In the genomic region with DNA sequence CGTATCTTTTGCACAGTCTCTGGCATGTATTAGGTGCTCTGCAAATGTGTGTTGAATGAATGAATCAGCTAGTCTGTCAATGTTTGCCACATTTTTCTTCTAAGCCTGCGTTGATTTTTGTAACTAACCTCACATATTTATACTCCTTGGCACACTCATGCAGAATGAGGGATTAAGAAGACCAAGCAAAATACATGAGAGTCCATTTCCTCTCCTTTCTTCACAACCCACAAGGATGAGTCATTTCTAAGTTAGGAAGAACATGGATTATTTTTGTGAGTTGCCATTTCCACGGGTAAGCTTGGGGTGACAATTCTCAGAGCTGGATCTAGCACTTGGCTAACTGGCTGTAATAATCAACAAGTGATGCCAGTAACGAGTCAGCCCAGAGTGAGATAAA, we compare ENCODE assay signal across 16 cellular contexts.
DNase-seq lines count a peak whose midpoint lies in the region; ATAC-seq and TF ChIP-seq lines count a peak whose summit lies in the region.
"Had no signal": no experiment of that assay in that cellular context is flagged by ENCODE, and none has a peak within 500 bp of the region (broad histone marks: within the 10 kb centered on the region; RNA-seq: fewer than 3 reads in every experiment).

No MANE protein-coding gene starts in this region.

- H3K36me3 ChIP-seq in breast epithelium = no peaks in the 10 kb centered on the region
- no peaks in the 10 kb centered on the region for H3K36me3 ChIP-seq in adipocyte (ENCODE audit: control insufficient read depth, insufficient read depth, low read length, severe bottlenecking)
- H3K36me3 ChIP-seq in upper lobe of left lung = no peaks in the 10 kb centered on the region
- H3K36me3 ChIP-seq: transverse colon had no signal

- H3K27me3 ChIP-seq in breast epithelium (no peaks in the 10 kb centered on the region), adipocyte (replicated peaks; ENCODE audit: control insufficient read depth, insufficient read depth, low read length) (no peaks in the 10 kb centered on the region), upper lobe of left lung (no peaks in the 10 kb centered on the region)
- H3K27me3 ChIP-seq: transverse colon had no signal

- H3K4me3 ChIP-seq in breast epithelium (no peak overlapping the region), adipocyte (ENCODE audit: low read length) (no peak overlapping the region), fibroblast of villous mesenchyme (ENCODE audit: low read depth, low read length) (no peak overlapping the region), upper lobe of left lung (no peak overlapping the region)
- H3K4me3 ChIP-seq: transverse colon had no signal

- no peaks in the 10 kb centered on the region for H3K9me3 ChIP-seq in breast epithelium
- no peaks in the 10 kb centered on the region for H3K9me3 ChIP-seq in adipocyte (ENCODE audit: control insufficient read depth, low read length)
- H3K9me3 ChIP-seq in upper lobe of left lung = no peaks in the 10 kb centered on the region
- H3K9me3 ChIP-seq: transverse colon had no signal

- TF ChIP-seq POLR2A in breast epithelium (IDR thresholded peaks at IDR 0.05) = no peak
- no peak for TF ChIP-seq POLR2A in upper lobe of left lung (IDR thresholded peaks at IDR 0.05)

- peak; percentile 63 for DNase-seq in MCF 10A (ENCODE audit: unreplicated experiment)
- DNase-seq in breast epithelium (ENCODE audit: low spot score in 2 of 2) = no peak
- peak; percentile 36 for DNase-seq in adipocyte (ENCODE audit: low read depth)
- DNase-seq in fibroblast of villous mesenchyme (ENCODE audit: low read depth) = peak; percentile 69
- no peak for DNase-seq in activated CD4-positive, alpha-beta memory T cell treated with anti-CD3 and anti-CD28 coated beads for 36 hours
- no peak for DNase-seq in GM13976 (ENCODE audit: low spot score)
- DNase-seq in upper lobe of left lung = no peak
- DNase-seq in anterior cingulate cortex (lab: John Stamatoyannopoulos, UW) = no peak
- DNase-seq: activated CD8-positive, alpha-beta memory T cell treated with anti-CD3 and anti-CD28 coated beads for 24 hours; COR-L47; effector CD8-positive, alpha-beta T cell; NCI-H2227 treated with DMSO at 0.1 percent for 48 hours; stimulated activated CD4-positive, alpha-beta T cell treated with anti-CD3 and anti-CD28 coated beads, Interleukin-2, amount 100 ng/mL, for 24 hours; stimulated activated CD8-positive, alpha-beta memory T cell treated with anti-CD3 and anti-CD28 coated beads, Interleukin-4, amount 100 ng/mL, for 48 hours; transverse colon had no signal

- no peaks in the 10 kb centered on the region for H3K4me1 Mint-ChIP-seq in MCF 10A (ENCODE audit: insufficient read depth, unreplicated experiment)
- no peaks in the 10 kb centered on the region for H3K4me1 Mint-ChIP-seq in activated CD4-positive, alpha-beta memory T cell treated with anti-CD3 and anti-CD28 coated beads for 36 hours (ENCODE audit: low read depth)

- no peaks in the 10 kb centered on the region for H3K4me1 ChIP-seq in breast epithelium
- H3K4me1 ChIP-seq in adipocyte (ENCODE audit: control insufficient read depth, insufficient read depth, low read length) = no peaks in the 10 kb centered on the region
- no peaks in the 10 kb centered on the region for H3K4me1 ChIP-seq in upper lobe of left lung
- H3K4me1 ChIP-seq: transverse colon had no signal

- H3K36me3 Mint-ChIP-seq in MCF 10A (ENCODE audit: insufficient read depth, unreplicated experiment) = peaks cover 4% of the 10 kb centered on the region
- no peaks in the 10 kb centered on the region for H3K36me3 Mint-ChIP-seq in activated CD4-positive, alpha-beta memory T cell treated with anti-CD3 and anti-CD28 coated beads for 36 hours
- H3K36me3 Mint-ChIP-seq: brain had no signal

- H3K27me3 Mint-ChIP-seq in MCF 10A (ENCODE audit: insufficient read depth, unreplicated experiment) = no peaks in the 10 kb centered on the region
- H3K27me3 Mint-ChIP-seq in activated CD4-positive, alpha-beta memory T cell treated with anti-CD3 and anti-CD28 coated beads for 36 hours = no peaks in the 10 kb centered on the region
- H3K27me3 Mint-ChIP-seq: brain had no signal

- no peak overlapping the region for H3K4me3 Mint-ChIP-seq in MCF 10A (ENCODE audit: unreplicated experiment)
- H3K4me3 Mint-ChIP-seq in activated CD4-positive, alpha-beta memory T cell treated with anti-CD3 and anti-CD28 coated beads for 36 hours = no peak overlapping the region
- H3K4me3 Mint-ChIP-seq: brain had no signal

- in situ Hi-C loops in GM13976 (cut with MboI; ENCODE audit: low sequenced_read_pairs, unreplicated experiment) = no loop called here

- no peak overlapping the region for H3K27ac Mint-ChIP-seq in MCF 10A (ENCODE audit: low read depth, unreplicated experiment)
- H3K27ac Mint-ChIP-seq in activated CD4-positive, alpha-beta memory T cell treated with anti-CD3 and anti-CD28 coated beads for 36 hours = no peak overlapping the region
- H3K27ac Mint-ChIP-seq: brain had no signal

- CTCF ChIA-PET in MCF 10A (lab: Yijun Ruan, JAX) = no interaction called here
- CTCF ChIA-PET in activated CD4-positive, alpha-beta memory T cell treated with anti-CD3 and anti-CD28 coated beads for 36 hours (lab: Charles Lee) = no interaction called here

- no peak overlapping the region for H3K27ac ChIP-seq in breast epithelium
- H3K27ac ChIP-seq in upper lobe of left lung = no peak overlapping the region
- H3K27ac ChIP-seq: transverse colon had no signal

- WGBS in upper lobe of left lung, 2 donors = 88 to 92% methylated on average over 4 of the region's 4 CpGs

- TF ChIP-seq CTCF in MCF 10A (IDR thresholded peaks at IDR 0.05; ENCODE audit: unreplicated experiment) (no peak), breast epithelium (IDR thresholded peaks at IDR 0.05) (no peak), fibroblast of villous mesenchyme (IDR thresholded peaks at IDR 0.05; ENCODE audit: insufficient read depth, low read depth, low read length) (no peak), GM13976 (IDR thresholded peaks at IDR 0.05; ENCODE audit: borderline replicate concordance, control extremely low read depth, extremely low read depth, insufficient read depth, missing control alignments) (no peak), upper lobe of left lung (IDR thresholded peaks at IDR 0.05) (no peak)

- TF ChIP-seq EP300 in upper lobe of left lung (IDR thresholded peaks at IDR 0.05) = no peak

- BruUV-seq in MCF 10A (replicated peaks; lab: Mats Ljungman, UMichigan) = no TSS peak

- intact Hi-C loops in MCF 10A (cut with micrococcal nuclease) = no loop called here
- intact Hi-C loops in breast epithelium (cut with DNase I; ENCODE audit: low total_unique reads) = no loop called here
- intact Hi-C loops in activated CD4-positive, alpha-beta memory T cell treated with anti-CD3 and anti-CD28 coated beads for 36 hours (cut with micrococcal nuclease) = no loop called here

- POLR2A ChIA-PET in MCF 10A (lab: Yijun Ruan, JAX) = interaction anchor here (0.6 to 0.7 kb wide), 2 partner anchors 19 to 34 kb away, joined by 3 to 4 read pairs; no protein-coding TSS in a partner anchor
- POLR2A ChIA-PET in activated CD4-positive, alpha-beta memory T cell treated with anti-CD3 and anti-CD28 coated beads for 36 hours (lab: Charles Lee) = no interaction called here

- H3K9ac ChIP-seq in adipocyte (ENCODE audit: low read length) = no peak overlapping the region

- ATAC-seq in upper lobe of left lung (ENCODE audit: low FRiP score in 2 of 2) = no peak

- H3K9me3 Mint-ChIP-seq in MCF 10A (ENCODE audit: unreplicated experiment) = no peaks in the 10 kb centered on the region
- no peaks in the 10 kb centered on the region for H3K9me3 Mint-ChIP-seq in activated CD4-positive, alpha-beta memory T cell treated with anti-CD3 and anti-CD28 coated beads for 36 hours
- H3K9me3 Mint-ChIP-seq: brain had no signal

Comparison
In these comparisons a context has a peak if more than half of its experiments do, and no peak if none do; other contexts are left out.
1. DNase-seq: peak in MCF 10A (single experiment), adipocyte (single experiment) and fibroblast of villous mesenchyme (single experiment); none in breast epithelium (0 of 2), activated CD4-positive, alpha-beta memory T cell treated with anti-CD3 and anti-CD28 coated beads for 36 hours (single experiment), GM13976 (single experiment), upper lobe of left lung (0 of 2) and anterior cingulate cortex (0 of 58).